21 cellular contexts compared by ENCODE assay signal in the genomic region with DNA sequence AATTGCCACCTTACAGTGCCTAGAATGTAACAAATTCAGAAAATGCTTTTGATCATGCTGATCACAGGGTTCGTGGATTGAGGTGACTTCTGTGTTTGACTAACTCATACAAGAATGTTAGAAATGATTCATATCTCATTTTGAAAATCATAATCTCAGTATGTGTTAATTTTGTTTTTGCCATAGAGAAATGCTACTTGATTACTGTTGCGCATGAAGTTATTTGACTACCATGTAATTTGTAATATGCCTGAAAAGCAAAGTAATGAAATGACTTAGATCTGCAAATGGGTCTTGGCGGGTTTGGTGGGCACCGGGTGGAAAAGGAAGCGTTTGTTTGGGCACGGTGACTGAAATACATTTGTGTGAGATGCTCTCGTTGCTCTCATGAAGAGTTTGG.
DNase-seq lines count a peak whose midpoint lies in the region; FAIRE-seq and TF ChIP-seq lines count a peak whose summit lies in the region.
"Had no signal": no experiment of that assay in that cellular context is flagged by ENCODE, and none has a peak within 500 bp of the region (broad histone marks: within the 10 kb centered on the region; RNA-seq: fewer than 3 reads in every experiment).

No MANE protein-coding gene starts in this region.

- H3K4me3 Mint-ChIP-seq in activated T-cell treated with anti-CD3 and anti-CD28 coated beads, Interleukin-2, amount 50 U/mL, for 24 hours, result peak overlapping the region; percentile 40
- H3K4me3 Mint-ChIP-seq: CD14-positive monocyte had no signal

- H3K9me3 Mint-ChIP-seq in activated T-cell treated with anti-CD3 and anti-CD28 coated beads, Interleukin-2, amount 50 U/mL, for 24 hours, result no peaks in the 10 kb centered on the region
- H3K9me3 Mint-ChIP-seq: CD14-positive monocyte had no signal

- no peak for TF ChIP-seq CTCF in osteoblast (IDR thresholded peaks at IDR 0.05; ENCODE audit: extremely low read depth, low read depth, low read length)

- peak; percentile 63 for DNase-seq in activated T-cell treated with anti-CD3 and anti-CD28 coated beads, Interleukin-2, amount 50 U/mL, for 24 hours
- no peak for DNase-seq in activated T-cell treated with anti-CD3 and anti-CD28 coated beads, Interleukin-2, amount 50 U/mL, for 1 hour
- no peak for DNase-seq in GM19239 (ENCODE audit: insufficient read length, low spot score)
- peak; percentile 33 for DNase-seq in activated naive CD4-positive, alpha-beta T cell treated with anti-CD3 and anti-CD28 coated beads, Interleukin-2, amount 50 U/mL, for 16 hours
- peak; percentile 63 for DNase-seq in stimulated activated CD8-positive, alpha-beta memory T cell treated with anti-CD3 and anti-CD28 coated beads, Interleukin-4, amount 100 ng/mL, for 48 hours
- DNase-seq in NCI-H1417 (lab: John Stamatoyannopoulos, UW), result no peak
- no peak for DNase-seq in osteoblast (ENCODE audit: insufficient read length, low spot score, missing footprints)
- DNase-seq in NCI-H1436 (lab: John Stamatoyannopoulos, UW), result no peak
- DNase-seq: ACHN, erythroblast, mucosa of descending colon, NCI-H1105, NCI-H2171, NCI-H748 treated with DMSO at 0.1 percent for 48 hours, PC-9, T1000 had no signal

- H3K27ac Mint-ChIP-seq in activated T-cell treated with anti-CD3 and anti-CD28 coated beads, Interleukin-2, amount 50 U/mL, for 24 hours, result peak overlapping the region; percentile 57

- no peak overlapping the region for H3K4me3 ChIP-seq in osteoblast (ENCODE audit: insufficient read depth, low read length)
- H3K4me3 ChIP-seq: breast epithelium, gastroesophageal sphincter, mucosa of descending colon, PC-9, SJSA1 had no signal

- H3K9me3 ChIP-seq in osteoblast (ENCODE audit: low read depth, low read length), result no peaks in the 10 kb centered on the region
- H3K9me3 ChIP-seq: breast epithelium, gastroesophageal sphincter, mucosa of descending colon, SJSA1 had no signal

- H3K36me3 Mint-ChIP-seq in activated T-cell treated with anti-CD3 and anti-CD28 coated beads, Interleukin-2, amount 50 U/mL, for 24 hours (ENCODE audit: low read depth), result peaks cover 83% of the 10 kb centered on the region

- H3K4me2 ChIP-seq in osteoblast (ENCODE audit: insufficient read depth, low read length), result no peak overlapping the region
- H3K4me2 ChIP-seq: PC-9 had no signal

- peak; percentile 48 for FAIRE-seq in GM19239 (lab: Jason Lieb, UNC)
- FAIRE-seq: H1 had no signal

- no peaks in the 10 kb centered on the region for H3K79me2 ChIP-seq in osteoblast (ENCODE audit: insufficient read depth, low read length)

- no peaks in the 10 kb centered on the region for H3K4me1 ChIP-seq in osteoblast (ENCODE audit: insufficient read depth, low read length)
- H3K4me1 ChIP-seq: breast epithelium had no signal

- H3K36me3 ChIP-seq in osteoblast (ENCODE audit: insufficient read depth, low read length), result no peaks in the 10 kb centered on the region
- H3K36me3 ChIP-seq: breast epithelium, SJSA1 had no signal

- no peaks in the 10 kb centered on the region for H3K27me3 Mint-ChIP-seq in activated T-cell treated with anti-CD3 and anti-CD28 coated beads, Interleukin-2, amount 50 U/mL, for 24 hours

- H3K4me1 Mint-ChIP-seq in activated T-cell treated with anti-CD3 and anti-CD28 coated beads, Interleukin-2, amount 50 U/mL, for 24 hours (ENCODE audit: low read depth), result peaks cover 43% of the 10 kb centered on the region

- no peaks in the 10 kb centered on the region for H4K20me1 ChIP-seq in osteoblast (ENCODE audit: insufficient read depth, low read length)

- H3K27ac ChIP-seq in osteoblast (ENCODE audit: low read depth, low read length), result no peak overlapping the region
- H3K27ac ChIP-seq: breast epithelium, PC-9, SJSA1 had no signal

- H3K27me3 ChIP-seq in osteoblast (ENCODE audit: insufficient read depth, low read length), result no peaks in the 10 kb centered on the region
- H3K27me3 ChIP-seq: breast epithelium, gastroesophageal sphincter, SJSA1 had no signal

- H2AFZ ChIP-seq in osteoblast (ENCODE audit: low read length), result no peak overlapping the region
- H2AFZ ChIP-seq: PC-9 had no signal

Comparison
In these comparisons a context has a peak if more than half of its experiments do, and no peak if none do; other contexts are left out.
1. DNase-seq: peak in activated T-cell treated with anti-CD3 and anti-CD28 coated beads, Interleukin-2, amount 50 U/mL, for 24 hours (single experiment), activated naive CD4-positive, alpha-beta T cell treated with anti-CD3 and anti-CD28 coated beads, Interleukin-2, amount 50 U/mL, for 16 hours (single experiment) and stimulated activated CD8-positive, alpha-beta memory T cell treated with anti-CD3 and anti-CD28 coated beads, Interleukin-4, amount 100 ng/mL, for 48 hours (single experiment); none in activated T-cell treated with anti-CD3 and anti-CD28 coated beads, Interleukin-2, amount 50 U/mL, for 1 hour (single experiment), GM19239 (single experiment), NCI-H1417 (0 of 3), osteoblast (single experiment) and NCI-H1436 (single experiment).